Comparison of ENCODE assay signal across 16 cellular contexts in genomic region chr22:35455529-35455928, GRCh38. TPM values are rescaled to one million over a fixed set of nuclear protein-coding genes. Genes with fewer than 3 reads are reported as not detected.
DNase-seq lines count a peak whose midpoint lies in the region; ATAC-seq and TF ChIP-seq lines count a peak whose summit lies in the region.
"Had no signal": no experiment of that assay in that cellular context is flagged by ENCODE, and none has a peak within 500 bp of the region (broad histone marks: within the 10 kb centered on the region; RNA-seq: fewer than 3 reads in every experiment).

No MANE protein-coding gene starts in this region.

- H3K9me3 ChIP-seq in IMR-90 (ENCODE audit: control insufficient read depth, insufficient read depth, low read length) (no peaks in the 10 kb centered on the region), osteoblast (ENCODE audit: low read depth, low read length) (no peaks in the 10 kb centered on the region)
- H3K9me3 ChIP-seq: BE2C, BLaER1, Caco-2 had no signal

- TF ChIP-seq POLR2A in IMR-90 (IDR thresholded peaks at IDR 0.05; ENCODE audit: low read depth, low read length): no peak

- no peaks in the 10 kb centered on the region for H3K9me1 ChIP-seq in IMR-90 (ENCODE audit: insufficient read depth, low read length)

- TF ChIP-seq CTCF in IMR-90 (conservative IDR thresholded peaks at IDR 0.05; ENCODE audit: low read depth, low read length): no peak
- no peak for TF ChIP-seq CTCF in osteoblast (IDR thresholded peaks at IDR 0.05; ENCODE audit: extremely low read depth, low read depth, low read length)

- POLR2A ChIA-PET in IMR-90 (lab: Charles Lee; ENCODE audit: unreplicated experiment): interaction anchor here (0.6 kb wide), 1 partner anchor 655 kb away, joined by 7 read pairs; no protein-coding TSS in a partner anchor

- no peak overlapping the region for H2BK20ac ChIP-seq in IMR-90 (ENCODE audit: low read depth, low read length)

- H3K4ac ChIP-seq in IMR-90 (ENCODE audit: low read depth, low read length): no peak overlapping the region

- no peak overlapping the region for H3K27ac ChIP-seq in IMR-90 (ENCODE audit: insufficient read depth, low read length)
- no peak overlapping the region for H3K27ac ChIP-seq in osteoblast (ENCODE audit: low read depth, low read length)
- H3K27ac ChIP-seq: BLaER1 had no signal

- H3K9ac ChIP-seq in IMR-90 (ENCODE audit: low read depth, low read length): no peak overlapping the region
- H3K9ac ChIP-seq: BLaER1 had no signal

- in situ Hi-C loops in IMR-90 (cut with MboI; ENCODE audit: low sequenced_read_pairs): no loop called here

- H2AK5ac ChIP-seq in IMR-90 (ENCODE audit: low read depth, low read length): no peak overlapping the region

- H3K27me3 ChIP-seq in IMR-90 (ENCODE audit: control insufficient read depth, insufficient read depth, low read length): peaks cover 14% of the 10 kb centered on the region; the same call in 1 of the 2 replicates
- H3K27me3 ChIP-seq in osteoblast (ENCODE audit: insufficient read depth, low read length): peaks cover 19% of the 10 kb centered on the region
- H3K27me3 ChIP-seq: BE2C, BLaER1 had no signal

- no TSS peak for BruUV-seq in IMR-90 (replicated peaks; lab: Mats Ljungman, UMichigan)

- H4K8ac ChIP-seq in IMR-90 (ENCODE audit: low read depth in 2 of 2, low read length in 2 of 2): no peak overlapping the region

- H3K36me3 ChIP-seq in IMR-90 (ENCODE audit: control insufficient read depth, insufficient read depth, low read length) (no peaks in the 10 kb centered on the region), osteoblast (ENCODE audit: insufficient read depth, low read length) (no peaks in the 10 kb centered on the region)
- H3K36me3 ChIP-seq: BE2C had no signal

- no peak overlapping the region for H3K14ac ChIP-seq in IMR-90 (replicated peaks; ENCODE audit: low read depth, low read length)

- H2AK9ac ChIP-seq in IMR-90 (replicated peaks; ENCODE audit: low read depth, low read length, poor library complexity): no peak overlapping the region

- intact Hi-C loops in IMR-90 (cut with micrococcal nuclease): no loop called here

- no peak overlapping the region for H4K5ac ChIP-seq in IMR-90 (ENCODE audit: low read depth, low read length)

- H3K23ac ChIP-seq in IMR-90 (ENCODE audit: low read depth, low read length): no peak overlapping the region

- dilution Hi-C loops in IMR-90 (cut with HindIII; ENCODE audit: low sequenced_read_pairs, unreplicated experiment): no loop called here

- H2BK120ac ChIP-seq in IMR-90 (ENCODE audit: low read depth, low read length): no peak overlapping the region

- no peak overlapping the region for H4K91ac ChIP-seq in IMR-90 (ENCODE audit: insufficient read depth, low read depth, low read length)

- H4K20me1 ChIP-seq in IMR-90 (ENCODE audit: insufficient read depth, low read length) (no peaks in the 10 kb centered on the region), osteoblast (ENCODE audit: insufficient read depth, low read length) (no peaks in the 10 kb centered on the region)
- H4K20me1 ChIP-seq: BLaER1 had no signal

- TF ChIP-seq RAD21 in IMR-90 (IDR thresholded peaks at IDR 0.05; ENCODE audit: low read length): no peak

- H3K4me2 ChIP-seq in IMR-90 (ENCODE audit: low read depth, low read length) (no peak overlapping the region), osteoblast (ENCODE audit: insufficient read depth, low read length) (no peak overlapping the region)
- H3K4me2 ChIP-seq: BLaER1 had no signal

- no peaks in the 10 kb centered on the region for H3K79me2 ChIP-seq in osteoblast (ENCODE audit: insufficient read depth, low read length)

- DNase-seq in IMR-90: no peak
- peak; percentile 55 for DNase-seq in amniotic epithelial cell (ENCODE audit: low read depth)
- peak; percentile 75 for DNase-seq in osteoblast (ENCODE audit: insufficient read length, low spot score, missing footprints)
- no peak for DNase-seq in NCI-H2196 (lab: John Stamatoyannopoulos, UW; ENCODE audit: unreplicated experiment)
- DNase-seq in CD1c-positive myeloid dendritic cell (ENCODE audit: extremely low spot score): no peak
- DNase-seq: 8988T; ACHN; BE2C; C1 segment of cervical spinal cord; Caco-2; Calu3; CD4-positive, alpha-beta T cell; CD8-positive, alpha-beta T cell; DMS79 treated with DMSO at 0.1 percent for 48 hours; GF-D8 had no signal

- no peak overlapping the region for H3K18ac ChIP-seq in IMR-90 (ENCODE audit: low read depth, low read length)

- WGBS in IMR-90 (ENCODE audit: extremely low coverage in 2 of 2, insufficient read length in 1 of 2), 2 experiments: 100% methylated on average over 2 of the region's 5 CpGs; no CpG with 5 or more reads in 1 of the 2 experiments

- H2AFZ ChIP-seq in IMR-90 (replicated peaks; ENCODE audit: low read length, poor library complexity) (no peak overlapping the region), osteoblast (ENCODE audit: low read length) (no peak overlapping the region)

- H3K79me1 ChIP-seq in IMR-90 (ENCODE audit: low read depth in 1 of 2, low read length in 2 of 2): no peaks in the 10 kb centered on the region

- CTCF ChIA-PET in IMR-90 (lab: Yijun Ruan, JAX): interaction anchor here (0.6 kb wide), 1 partner anchor 681 kb away, joined by 7 read pairs; no protein-coding TSS in a partner anchor

- ATAC-seq in IMR-90 (ENCODE audit: low read depth): no peak
- ATAC-seq: CD8-positive, alpha-beta T cell had no signal

- H3K4me3 ChIP-seq in IMR-90 (ENCODE audit: insufficient read depth, low read depth, low read length) (no peak overlapping the region), osteoblast (ENCODE audit: insufficient read depth, low read length) (no peak overlapping the region)
- H3K4me3 ChIP-seq: BLaER1 had no signal

- H3K4me1 ChIP-seq in IMR-90 (ENCODE audit: control insufficient read depth, insufficient read depth, low read length) (peaks cover 3% of the 10 kb centered on the region; the same call in 1 of the 2 replicates), osteoblast (ENCODE audit: insufficient read depth, low read length) (no peaks in the 10 kb centered on the region)
- H3K4me1 ChIP-seq: BLaER1, Caco-2 had no signal

- H2BK5ac ChIP-seq in IMR-90 (ENCODE audit: low read depth, low read length, poor library complexity, severe bottlenecking): no peak overlapping the region

- H3K56ac ChIP-seq in IMR-90 (ENCODE audit: extremely low read depth, insufficient read depth, low read length): no peak overlapping the region

- no peak overlapping the region for H2BK15ac ChIP-seq in IMR-90 (ENCODE audit: low read depth, low read length)

TF ChIP-seq in IMR-90, 13 proteins besides CTCF, POLR2A, EP300 and RAD21:
- TF ChIP-seq SMC3 (IDR thresholded peaks at IDR 0.05; ENCODE audit: low read depth, low read length) (no peak), CEBPB (IDR thresholded peaks at IDR 0.05; ENCODE audit: low read depth, low read length) (peak; percentile 75)

RNA-seq across cellular contexts. Expression of gene MCM5, which starts 55.6 kb away (rescaled TPM):
- 53.6 and 58.6 TPM in 2 replicates for total RNA-seq in IMR-90 (2012; rRNA removed)
- polyA plus RNA-seq in IMR-90 (2012; rRNA removed): 43.0 and 44.3 TPM in 2 replicates
- polyA plus RNA-seq in IMR-90 (2012; cell fraction: cytosol; rRNA removed): 24.6 and 31.4 TPM in 2 replicates
- polyA plus RNA-seq in IMR-90 (2012; cell fraction: nucleus; rRNA removed; ENCODE audit: low replicate concordance): 29.3 and 58.8 TPM in 2 replicates
- 12.7 and 13.6 TPM in 2 replicates for total RNA-seq in osteoblast

Comparison
In these comparisons a context has a peak if more than half of its experiments do, and no peak if none do; other contexts are left out.
1. DNase-seq: peak in amniotic epithelial cell (single experiment) and osteoblast (single experiment); none in IMR-90 (single experiment), NCI-H2196 (single experiment) and CD1c-positive myeloid dendritic cell (single experiment).